In genomic region chrX:18425199-18426003, GRCh38 we compare ENCODE assay signal across 8 cellular contexts. TPM values are rescaled to one million over a fixed set of nuclear protein-coding genes. Genes with fewer than 3 reads are reported as not detected.
DNase-seq lines count a peak whose midpoint lies in the region; ATAC-seq lines count a peak whose summit lies in the region.

Gene CDKL5, plus strand, starts transcription at chrX:18425608. Its CDS starts 81,489 bp downstream, at chrX:18507097.

- H3K4me1 Mint-ChIP-seq in IgD-negative memory B cell, result peaks cover 4 to 6% (median 4%) of the 10 kb centered on the region in 3 donors

- H3K27ac ChIP-seq in epithelial cell of prostate, result peak within 1 kb of the TSS; percentile 12

- no peaks in the 10 kb centered on the region for H3K9me3 Mint-ChIP-seq in IgD-negative memory B cell

- H3K4me3 Mint-ChIP-seq in IgD-negative memory B cell, result peak within 1 kb of the TSS; percentile 86 to 99 (median 98)

- no peaks in the 10 kb centered on the region for H3K27me3 Mint-ChIP-seq in IgD-negative memory B cell

- H3K27ac Mint-ChIP-seq in IgD-negative memory B cell, result peak within 1 kb of the TSS; percentile 67 to 89 (median 76)

- DNase-seq in DMS 273 treated with DMSO at 0.1 percent for 48 hours (lab: John Stamatoyannopoulos, UW) (peak; percentile 94), OCI-M1 (lab: John Stamatoyannopoulos, UW) (peak; percentile 96), activated T-cell treated with anti-CD3 and anti-CD28 coated beads for 48 hours (ENCODE audit: low read depth) (peak; percentile 88), epithelial cell of prostate (ENCODE audit: low read depth, low spot score) (peak; percentile 81), middle frontal gyrus (ENCODE audit: extremely low spot score, low spot score) (peak; percentile 90)
- DNase-seq in stimulated activated CD8-positive, alpha-beta memory T cell treated with anti-CD3 and anti-CD28 coated beads, Interleukin-15, amount 100 ng/mL, for 48 hours (ENCODE audit: low read depth in 2 of 2), result peak; percentile 87 to 90

- no peaks in the 10 kb centered on the region for H3K36me3 Mint-ChIP-seq in IgD-negative memory B cell

- ATAC-seq in GM21619 (IDR thresholded peaks at IDR 0.05; ENCODE audit: unreplicated experiment), result peak; percentile 94

RNA-seq across cellular contexts. Expression of gene CDKL5, which starts in this region (rescaled TPM):
- 0.89 TPM for polyA plus RNA-seq in IgD-negative memory B cell

Comparison
In these comparisons a context has a peak if more than half of its experiments do, and no peak if none do; other contexts are left out.
1. Peak in every context shown above with its lines: DNase-seq, ATAC-seq and H3K27ac ChIP-seq.